Comparison of ENCODE assay signal across 27 cellular contexts in the genomic region with DNA sequence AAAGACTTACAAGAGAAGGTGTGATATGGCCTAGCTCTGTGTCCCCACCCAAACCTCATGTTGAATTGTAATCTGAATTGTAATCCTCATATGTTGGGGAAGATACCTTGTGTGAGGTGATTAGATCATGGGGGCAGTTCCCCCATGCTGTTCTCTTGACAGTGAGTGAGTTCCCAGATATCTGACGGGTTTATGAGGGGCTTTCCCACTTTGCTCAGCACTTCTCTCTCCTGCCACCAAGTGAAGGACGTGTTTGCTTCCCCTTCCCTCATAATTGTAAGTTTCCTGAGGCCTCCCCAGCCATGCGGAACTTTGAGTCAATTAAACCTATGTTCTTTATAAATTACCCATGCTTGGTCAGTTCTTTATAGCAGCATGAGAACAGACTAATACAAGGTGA. TPM values are rescaled to one million over a fixed set of nuclear protein-coding genes. Genes with fewer than 3 reads are reported as not detected.
"Had no signal": no experiment of that assay in that cellular context is flagged by ENCODE, and none has a peak within 500 bp of the region (broad histone marks: within the 10 kb centered on the region; RNA-seq: fewer than 3 reads in every experiment).

No MANE protein-coding gene starts in this region.

- H3K4me1 ChIP-seq: pancreas, prostate gland, right atrium auricular region had no signal

- ATAC-seq: effector memory CD8-positive, alpha-beta T cell; esophagus mucosa; naive thymus-derived CD8-positive, alpha-beta T cell; pancreas had no signal

- H3K4me3 ChIP-seq: heart left ventricle, pancreas, prostate gland, right atrium auricular region, smooth muscle cell, tibial nerve had no signal

- H3K36me3 ChIP-seq: brain microvascular endothelial cell, heart left ventricle, pancreas, prostate gland, right atrium auricular region, tibial nerve had no signal

- H3K9me3 ChIP-seq: heart left ventricle, pancreas, prostate gland, right atrium auricular region, tibial nerve had no signal

- H3K27me3 ChIP-seq: brain microvascular endothelial cell, heart left ventricle, pancreas, right atrium auricular region, tibial nerve had no signal

- H3K27ac ChIP-seq: brain microvascular endothelial cell, pancreas, prostate gland, right atrium auricular region, tibial nerve had no signal

- FAIRE-seq: astrocyte, pancreas had no signal

- DNase-seq: activated CD4-positive, alpha-beta memory T cell treated with anti-CD3 and anti-CD28 coated beads, Interleukin-2, amount 10 ng/mL, durations not matched to agents 7 days and 5 days; activated CD4-positive, alpha-beta T cell treated with anti-CD3 and anti-CD28 coated beads, Interleukin-2, amount 10 ng/mL, durations not matched to agents 7 days and 5 days; activated CD4-positive, CD25-positive, alpha-beta regulatory T cell treated with anti-CD3 and anti-CD28 coated beads, Interleukin-2, amount 50 U/mL, for 72 hours; activated CD8-positive, alpha-beta memory T cell treated with anti-CD3 and anti-CD28 coated beads, Interleukin-2, amount 50 U/mL, for 48 hours; activated gamma-delta T cell; activated naive CD4-positive, alpha-beta T cell treated with anti-CD3 and anti-CD28 coated beads, Interleukin-2, amount 10 ng/mL, durations not matched to agents 7 days and 5 days; activated naive CD8-positive, alpha-beta T cell treated with anti-CD3 and anti-CD28 coated beads, Interleukin-2, amount 10 ng/mL, durations not matched to agents 7 days and 5 days; activated T-cell treated with anti-CD3 and anti-CD28 coated beads, Interleukin-2, amount 50 U/mL, for 24 hours; brain microvascular endothelial cell; cortex of kidney; effector memory CD8-positive, alpha-beta T cell; foreskin fibroblast; heart left ventricle; hypothalamus; immature natural killer cell; kidney; naive thymus-derived CD8-positive, alpha-beta T cell; nucleus accumbens; pancreas; stimulated activated CD4-positive, alpha-beta T cell treated with anti-CD3 and anti-CD28 coated beads, Interleukin-1b, Interleukin-23, amount 100 ng/mL, for 48 hours; stimulated activated naive CD4-positive, alpha-beta T cell had no signal

- H3K4me2 ChIP-seq: smooth muscle cell had no signal

RNA-seq across cellular contexts. Expression of gene CDO1, which starts 49.0 kb away (rescaled TPM):
- total RNA-seq: activated CD4-positive, alpha-beta T cell treated with anti-CD3 and anti-CD28 coated beads, Interleukin-2, amount 10 ng/mL, durations not matched to agents 7 days and 5 days; naive thymus-derived CD8-positive, alpha-beta T cell had no signal
- polyA plus RNA-seq: immature natural killer cell; naive thymus-derived CD8-positive, alpha-beta T cell had no signal
